Comparison of ENCODE assay signal across 1 cellular context in the genomic region with DNA sequence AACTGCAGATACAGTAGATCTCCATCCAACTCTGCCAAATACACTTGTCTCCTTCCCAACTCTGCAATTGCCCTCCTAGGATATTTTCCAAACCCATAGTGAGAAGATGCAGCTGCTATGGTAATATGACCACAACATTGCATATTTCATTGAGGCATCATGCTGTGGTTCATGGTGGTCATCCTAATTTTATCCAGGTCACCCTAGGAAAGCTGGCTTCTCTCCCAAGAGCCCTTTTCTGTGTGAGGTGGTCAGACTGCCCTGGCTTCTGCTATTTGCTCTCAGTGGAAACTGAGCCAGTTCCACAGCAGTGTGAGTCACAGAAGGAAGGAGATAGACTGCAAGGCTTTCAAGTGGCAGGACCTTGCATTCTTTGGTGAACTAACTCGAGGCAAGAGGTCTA.
TF ChIP-seq lines count a peak whose summit lies in the region.

No MANE protein-coding gene starts in this region.

TF ChIP-seq in HepG2, 621 proteins besides CTCF, POLR2A, EP300 and RAD21 (continued from another document):
- TF ChIP-seq, protein P1, sequence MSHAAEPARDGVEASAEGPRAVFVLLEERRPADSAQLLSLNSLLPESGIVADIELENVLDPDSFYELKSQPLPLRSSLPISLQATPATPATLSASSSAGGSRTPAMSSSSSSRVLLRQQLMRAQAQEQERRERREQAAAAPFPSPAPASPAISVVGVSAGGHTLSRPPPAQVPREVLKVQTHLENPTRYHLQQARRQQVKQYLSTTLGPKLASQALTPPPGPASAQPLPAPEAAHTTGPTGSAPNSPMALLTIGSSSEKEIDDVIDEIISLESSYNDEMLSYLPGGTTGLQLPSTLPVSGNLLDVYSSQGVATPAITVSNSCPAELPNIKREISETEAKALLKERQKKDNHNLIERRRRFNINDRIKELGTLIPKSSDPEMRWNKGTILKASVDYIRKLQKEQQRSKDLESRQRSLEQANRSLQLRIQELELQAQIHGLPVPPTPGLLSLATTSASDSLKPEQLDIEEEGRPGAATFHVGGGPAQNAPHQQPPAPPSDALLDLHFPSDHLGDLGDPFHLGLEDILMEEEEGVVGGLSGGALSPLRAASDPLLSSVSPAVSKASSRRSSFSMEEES (CRISPR knock-in tag; IDR thresholded peaks at IDR 0.05): no peak
- TF ChIP-seq, protein P2, sequence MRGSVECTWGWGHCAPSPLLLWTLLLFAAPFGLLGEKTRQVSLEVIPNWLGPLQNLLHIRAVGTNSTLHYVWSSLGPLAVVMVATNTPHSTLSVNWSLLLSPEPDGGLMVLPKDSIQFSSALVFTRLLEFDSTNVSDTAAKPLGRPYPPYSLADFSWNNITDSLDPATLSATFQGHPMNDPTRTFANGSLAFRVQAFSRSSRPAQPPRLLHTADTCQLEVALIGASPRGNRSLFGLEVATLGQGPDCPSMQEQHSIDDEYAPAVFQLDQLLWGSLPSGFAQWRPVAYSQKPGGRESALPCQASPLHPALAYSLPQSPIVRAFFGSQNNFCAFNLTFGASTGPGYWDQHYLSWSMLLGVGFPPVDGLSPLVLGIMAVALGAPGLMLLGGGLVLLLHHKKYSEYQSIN (CRISPR knock-in tag; IDR thresholded peaks at IDR 0.05; ENCODE audit: borderline replicate concordance): no peak
- TF ChIP-seq EEA1 (CRISPR knock-in tag; IDR thresholded peaks at IDR 0.05; ENCODE audit: borderline replicate concordance) (no peak), FLYWCH1 (CRISPR knock-in tag; IDR thresholded peaks at IDR 0.05) (no peak), SNRNP70 (IDR thresholded peaks at IDR 0.05; ENCODE audit: low read depth, low read length) (no peak), ZNF724P (CRISPR knock-in tag; IDR thresholded peaks at IDR 0.05; ENCODE audit: borderline replicate concordance) (no peak), RAD51 (IDR thresholded peaks at IDR 0.05; ENCODE audit: borderline replicate concordance) (no peak), ZFP37 (CRISPR knock-in tag; IDR thresholded peaks at IDR 0.05; ENCODE audit: borderline replicate concordance) (no peak), ZNF598 (CRISPR knock-in tag; IDR thresholded peaks at IDR 0.05; ENCODE audit: borderline replicate concordance) (no peak), ZNF354B (CRISPR knock-in tag; IDR thresholded peaks at IDR 0.05) (no peak)
- TF ChIP-seq, protein P3, sequence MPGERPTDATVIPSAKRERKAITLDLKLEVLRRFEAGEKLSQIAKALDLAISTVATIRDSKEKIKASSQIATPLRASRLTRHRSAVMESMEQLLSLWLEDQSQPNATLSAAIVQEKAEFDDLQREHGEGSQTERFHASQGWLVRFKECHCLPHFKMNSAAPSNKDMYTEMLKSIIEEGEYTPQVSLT (CRISPR knock-in tag; IDR thresholded peaks at IDR 0.05; ENCODE audit: borderline replicate concordance, low read depth): no peak
